21 cellular contexts compared by ENCODE assay signal in genomic region chr1:51750218-51750617, GRCh38.
DNase-seq lines count a peak whose midpoint lies in the region; ATAC-seq, FAIRE-seq and TF ChIP-seq lines count a peak whose summit lies in the region.
"Had no signal": no experiment of that assay in that cellular context is flagged by ENCODE, and none has a peak within 500 bp of the region (broad histone marks: within the 10 kb centered on the region; RNA-seq: fewer than 3 reads in every experiment).

No MANE protein-coding gene starts in this region.

- no peaks in the 10 kb centered on the region; the same call in 1 of the 2 replicates for H3F3A ChIP-seq in MM.1S (ENCODE audit: insufficient read depth, low read length)

- no peak for ATAC-seq in activated CD8-positive, alpha-beta memory T cell treated with anti-CD3 and anti-CD28 coated beads, Interleukin-2, amount 10 ng/mL, durations not matched to agents 7 days and 5 days
- no peak for ATAC-seq in HG03520 (IDR thresholded peaks at IDR 0.05; ENCODE audit: unreplicated experiment)
- ATAC-seq: natural killer cell; Panc1; stimulated activated naive CD8-positive, alpha-beta T cell treated with anti-CD3 and anti-CD28 coated beads, Interleukin-15, Interleukin-2, amounts not matched to agents 100 U/mL and 50 U/mL, for 24 hours had no signal

- peaks cover 39% of the 10 kb centered on the region for H3K36me3 Mint-ChIP-seq in activated CD8-positive, alpha-beta memory T cell treated with anti-CD3 and anti-CD28 coated beads, Interleukin-2, amount 10 ng/mL, durations not matched to agents 7 days and 5 days

- DNase-seq in EH (ENCODE audit: low read depth) (peak; percentile 48), M059J (ENCODE audit: low read depth) (peak; percentile 47), astrocyte of the spinal cord (ENCODE audit: low read depth, low spot score) (peak; percentile 47), DMS153 (lab: John Stamatoyannopoulos, UW) (no peak), MM.1S (no peak)
- no peak for DNase-seq in activated CD8-positive, alpha-beta memory T cell treated with anti-CD3 and anti-CD28 coated beads, Interleukin-2, amount 10 ng/mL, durations not matched to agents 7 days and 5 days
- DNase-seq: caudate nucleus; esophagus squamous epithelium; H7; islet precursor cell; natural killer cell; NCI-H187; NCI-H345; stimulated activated CD4-positive, alpha-beta T cell treated with anti-CD3 and anti-CD28 coated beads, Interleukin-2, amount 100 ng/mL, for 24 hours; stimulated activated naive CD8-positive, alpha-beta T cell treated with anti-CD3 and anti-CD28 coated beads, Interleukin-15, Interleukin-2, amounts not matched to agents 100 U/mL and 50 U/mL, for 24 hours; tibial artery had no signal

- CTCF ChIA-PET in activated CD8-positive, alpha-beta memory T cell treated with anti-CD3 and anti-CD28 coated beads, Interleukin-2, amount 10 ng/mL, durations not matched to agents 7 days and 5 days (lab: Charles Lee), result interaction anchor here (0.7 to 1.3 kb wide), 2 partner anchors 14 to 31 kb away, joined by 3 to 4 read pairs; no protein-coding TSS in a partner anchor

- no peak overlapping the region for H3K4me3 Mint-ChIP-seq in activated CD8-positive, alpha-beta memory T cell treated with anti-CD3 and anti-CD28 coated beads, Interleukin-2, amount 10 ng/mL, durations not matched to agents 7 days and 5 days
- H3K4me3 Mint-ChIP-seq: IgD-negative memory B cell, natural killer cell had no signal

- no peaks in the 10 kb centered on the region for H3K27me3 Mint-ChIP-seq in activated CD8-positive, alpha-beta memory T cell treated with anti-CD3 and anti-CD28 coated beads, Interleukin-2, amount 10 ng/mL, durations not matched to agents 7 days and 5 days
- H3K27me3 Mint-ChIP-seq: IgD-negative memory B cell had no signal

- H3K9me3 Mint-ChIP-seq in activated CD8-positive, alpha-beta memory T cell treated with anti-CD3 and anti-CD28 coated beads, Interleukin-2, amount 10 ng/mL, durations not matched to agents 7 days and 5 days (ENCODE audit: low read depth), result peaks cover 3% of the 10 kb centered on the region
- H3K9me3 Mint-ChIP-seq: natural killer cell had no signal

- H3K36me3 ChIP-seq in MM.1S (replicated peaks; ENCODE audit: insufficient read depth, low read length), result peaks cover 3% of the 10 kb centered on the region; the same call in 1 of the 2 replicates

- H3K4me1 ChIP-seq in MM.1S (ENCODE audit: low read length), result peaks cover 10% of the 10 kb centered on the region
- H3K4me1 ChIP-seq: esophagus squamous epithelium had no signal

- TF ChIP-seq CTCF in astrocyte of the spinal cord (IDR thresholded peaks at IDR 0.05; ENCODE audit: low read depth, low read length), result no peak
- no peak for TF ChIP-seq CTCF in MM.1S (IDR thresholded peaks at IDR 0.05; ENCODE audit: low read length)

- peaks cover 19% of the 10 kb centered on the region; the same call in 1 of the 2 replicates for H3K79me2 ChIP-seq in MM.1S (ENCODE audit: low read length)

- FAIRE-seq in islet of Langerhans (lab: Jason Lieb, UNC), result peak; percentile 88

- no peaks in the 10 kb centered on the region for H4K20me1 ChIP-seq in MM.1S (ENCODE audit: insufficient read depth, low read length)

- H3K9me2 ChIP-seq in MM.1S (replicated peaks; ENCODE audit: insufficient read depth, low read length), result no peaks in the 10 kb centered on the region

- H2AFZ ChIP-seq in MM.1S (ENCODE audit: low read length), result no peak overlapping the region

- no peaks in the 10 kb centered on the region for H3K9me3 ChIP-seq in MM.1S (replicated peaks; ENCODE audit: insufficient read depth, low read length)
- H3K9me3 ChIP-seq: esophagus squamous epithelium, tibial artery had no signal

- no peak overlapping the region for H3K4me3 ChIP-seq in astrocyte of the spinal cord (ENCODE audit: low read depth, low read length)
- no peak overlapping the region for H3K4me3 ChIP-seq in MM.1S (ENCODE audit: low read length)
- H3K4me3 ChIP-seq: esophagus squamous epithelium, SK-N-MC, tibial artery had no signal

- H3K27me3 ChIP-seq in MM.1S (replicated peaks; ENCODE audit: insufficient read depth, low read length), result no peaks in the 10 kb centered on the region
- H3K27me3 ChIP-seq: esophagus squamous epithelium, tibial artery had no signal

- H3K27ac ChIP-seq in MM.1S (ENCODE audit: low read length), result no peak overlapping the region
- H3K27ac ChIP-seq: esophagus squamous epithelium, SK-N-MC, tibial artery had no signal

- H3K4me2 ChIP-seq in MM.1S (ENCODE audit: low read depth, low read length), result no peak overlapping the region

- no peak overlapping the region for H3K9ac ChIP-seq in MM.1S (ENCODE audit: low read length)

- in situ Hi-C loops in astrocyte of the spinal cord (cut with HindIII; ENCODE audit: low sequenced_read_pairs), result no loop called here

- H3K27ac Mint-ChIP-seq in activated CD8-positive, alpha-beta memory T cell treated with anti-CD3 and anti-CD28 coated beads, Interleukin-2, amount 10 ng/mL, durations not matched to agents 7 days and 5 days, result no peak overlapping the region
- H3K27ac Mint-ChIP-seq: IgD-negative memory B cell, natural killer cell had no signal

- H3K4me1 Mint-ChIP-seq in activated CD8-positive, alpha-beta memory T cell treated with anti-CD3 and anti-CD28 coated beads, Interleukin-2, amount 10 ng/mL, durations not matched to agents 7 days and 5 days, result peaks cover 6% of the 10 kb centered on the region
- H3K4me1 Mint-ChIP-seq: IgD-negative memory B cell had no signal

Comparison
In these comparisons a context has a peak if more than half of its experiments do, and no peak if none do; other contexts are left out.
1. DNase-seq: peak in EH (single experiment), M059J (single experiment) and astrocyte of the spinal cord (single experiment); none in DMS153 (single experiment), MM.1S (single experiment) and activated CD8-positive, alpha-beta memory T cell treated with anti-CD3 and anti-CD28 coated beads, Interleukin-2, amount 10 ng/mL, durations not matched to agents 7 days and 5 days (single experiment).